In the genomic region with DNA sequence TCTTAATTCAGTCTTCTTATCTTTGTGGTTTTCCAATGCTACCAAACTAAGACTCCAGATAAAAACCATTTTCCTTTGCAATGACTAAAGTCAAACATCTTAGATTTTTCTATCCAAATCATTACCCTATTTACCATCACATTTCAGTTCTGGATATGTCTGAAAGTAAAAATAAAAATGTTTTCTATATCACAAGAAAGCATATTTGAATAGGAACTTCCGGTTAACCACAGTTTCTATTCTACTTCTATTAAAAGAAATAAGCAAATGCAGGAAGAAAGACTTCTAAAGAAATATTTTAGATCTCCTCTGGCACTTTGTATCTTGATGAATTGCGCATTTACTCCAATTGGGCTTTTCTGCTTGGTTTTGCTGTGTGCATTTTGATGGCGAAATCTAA, we compare ENCODE assay signal across 19 cellular contexts.
DNase-seq lines count a peak whose midpoint lies in the region; ATAC-seq and TF ChIP-seq lines count a peak whose summit lies in the region.
"Had no signal": no experiment of that assay in that cellular context is flagged by ENCODE, and none has a peak within 500 bp of the region (broad histone marks: within the 10 kb centered on the region; RNA-seq: fewer than 3 reads in every experiment).

No MANE protein-coding gene starts in this region.

- no peaks in the 10 kb centered on the region for H3K27me3 ChIP-seq in DOHH2 (ENCODE audit: control insufficient read depth, low read length)
- no peaks in the 10 kb centered on the region for H3K27me3 ChIP-seq in CD8-positive, alpha-beta memory T cell (ENCODE audit: insufficient read depth, low read length, poor library complexity, severe bottlenecking)

- ATAC-seq in GM21381 (IDR thresholded peaks at IDR 0.05; ENCODE audit: unreplicated experiment) = peak; percentile 54
- ATAC-seq in HG03025 (IDR thresholded peaks at IDR 0.05; ENCODE audit: low FRiP score, unreplicated experiment) = peak; percentile 63
- no peak for ATAC-seq in HG02642 (IDR thresholded peaks at IDR 0.05; ENCODE audit: poor library complexity, unreplicated experiment)
- ATAC-seq: HepG2; natural killer cell treated with Interleukin-12 subunit alpha and Interleukin-12 subunit beta and Interleukin-15 and Interleukin-18, amount 100 ng/mL, for 72 hours; T-helper 17 cell had no signal

- H3K27me3 Mint-ChIP-seq in CD8-positive, alpha-beta memory T cell = peaks cover 10 to 20% of the 10 kb centered on the region in 2 donors

- H3K4me2 ChIP-seq in DOHH2 (ENCODE audit: low read length) = peak overlapping the region; percentile 56

- no peaks in the 10 kb centered on the region for H3K36me3 Mint-ChIP-seq in CD8-positive, alpha-beta memory T cell
- H3K36me3 Mint-ChIP-seq: natural killer cell treated with Interleukin-12 subunit alpha and Interleukin-12 subunit beta and Interleukin-15 and Interleukin-18, amount 100 ng/mL, for 72 hours had no signal

- no peaks in the 10 kb centered on the region for H3F3A ChIP-seq in DOHH2 (ENCODE audit: control insufficient read depth, insufficient read depth)

- no peak overlapping the region for H3K27ac ChIP-seq in DOHH2 (ENCODE audit: low read depth, low read length)
- no peak overlapping the region for H3K27ac ChIP-seq in CD8-positive, alpha-beta memory T cell (ENCODE audit: low read depth, low read length)

- H3K27ac Mint-ChIP-seq in CD8-positive, alpha-beta memory T cell = no peak overlapping the region
- H3K27ac Mint-ChIP-seq: H9; natural killer cell treated with Interleukin-12 subunit alpha and Interleukin-12 subunit beta and Interleukin-15 and Interleukin-18, amount 100 ng/mL, for 72 hours; T-helper 17 cell had no signal

- peak overlapping the region; percentile 36 for H3K4me3 ChIP-seq in DOHH2 (ENCODE audit: low read length)
- H3K4me3 ChIP-seq in Jurkat, Clone E6-1 (ENCODE audit: low read length) = no peak overlapping the region
- no peak overlapping the region for H3K4me3 ChIP-seq in CD8-positive, alpha-beta memory T cell (ENCODE audit: low read length)
- H3K4me3 ChIP-seq: lung had no signal

- H3K9me2 ChIP-seq in DOHH2 (replicated peaks; ENCODE audit: control insufficient read depth, low read length) = no peaks in the 10 kb centered on the region

- no peaks in the 10 kb centered on the region for H3K9me3 ChIP-seq in DOHH2 (ENCODE audit: control insufficient read depth, insufficient read depth, low read length)
- H3K9me3 ChIP-seq in CD8-positive, alpha-beta memory T cell (ENCODE audit: low read length) = no peaks in the 10 kb centered on the region

- H4K20me1 ChIP-seq in DOHH2 (ENCODE audit: control insufficient read depth, insufficient read depth, low read depth, low read length) = no peaks in the 10 kb centered on the region

- CTCF ChIA-PET in CD8-positive, alpha-beta memory T cell (lab: Charles Lee) = no interaction called here

- no peaks in the 10 kb centered on the region for H3K9me3 Mint-ChIP-seq in CD8-positive, alpha-beta memory T cell
- H3K9me3 Mint-ChIP-seq: natural killer cell treated with Interleukin-12 subunit alpha and Interleukin-12 subunit beta and Interleukin-15 and Interleukin-18, amount 100 ng/mL, for 72 hours had no signal

- POLR2A ChIA-PET in CD8-positive, alpha-beta memory T cell (lab: Charles Lee) = no interaction called here

- H3K4me3 Mint-ChIP-seq in CD8-positive, alpha-beta memory T cell = no peak overlapping the region
- H3K4me3 Mint-ChIP-seq: H9; natural killer cell treated with Interleukin-12 subunit alpha and Interleukin-12 subunit beta and Interleukin-15 and Interleukin-18, amount 100 ng/mL, for 72 hours; T-helper 17 cell had no signal

- peaks cover 53% of the 10 kb centered on the region for H3K4me1 ChIP-seq in DOHH2 (ENCODE audit: control insufficient read depth, low read length)
- H3K4me1 ChIP-seq in CD8-positive, alpha-beta memory T cell (ENCODE audit: insufficient read depth, low read length) = no peaks in the 10 kb centered on the region

- H3K36me3 ChIP-seq in DOHH2 (ENCODE audit: control insufficient read depth, low read length) = no peaks in the 10 kb centered on the region
- no peaks in the 10 kb centered on the region for H3K36me3 ChIP-seq in CD8-positive, alpha-beta memory T cell (ENCODE audit: insufficient read depth, low read length)

- no peaks in the 10 kb centered on the region for H3K79me2 ChIP-seq in DOHH2 (ENCODE audit: control insufficient read depth, low read length)

- TF ChIP-seq CTCF in DOHH2 (IDR thresholded peaks at IDR 0.05; ENCODE audit: low read depth, low read length, poor library complexity, severe bottlenecking) = no peak
- no peak for TF ChIP-seq CTCF in GM20000 (IDR thresholded peaks at IDR 0.05; ENCODE audit: extremely low read depth, missing control alignments)

- H3K4me1 Mint-ChIP-seq in CD8-positive, alpha-beta memory T cell = no peaks in the 10 kb centered on the region

- DNase-seq in Jurkat, Clone E6-1 (ENCODE audit: low read depth, low spot score) = peak; percentile 5
- DNase-seq in SIG-M5 (lab: John Stamatoyannopoulos, UW) (no peak), GM20000 (ENCODE audit: low spot score) (no peak)
- no peak for DNase-seq in CD8-positive, alpha-beta memory T cell
- DNase-seq: activated CD4-positive, CD25-positive, alpha-beta regulatory T cell treated with anti-CD3 and anti-CD28 coated beads, Interleukin-2, amount 50 U/mL, for 72 hours; activated gamma-delta T cell treated with Interleukin-2 at 50 U/mL for 16 hours; H9; NCI-H1092; NCI-H774; stimulated activated CD4-positive, alpha-beta T cell treated with anti-CD3 and anti-CD28 coated beads, Interleukin-12 subunit alpha, Interleukin-12 subunit beta, amount 100 ng/mL, for 4 hours; stimulated activated naive CD4-positive, alpha-beta T cell treated with Interleukin-2 at 50 U/mL for 16 hours; T-helper 17 cell had no signal
